Comparison of ENCODE assay signal across 8 cellular contexts in genomic region chr12:15322164-15323054, GRCh38. TPM values are rescaled to one million over a fixed set of nuclear protein-coding genes. Genes with fewer than 3 reads are reported as not detected.
DNase-seq lines count a peak whose midpoint lies in the region; ATAC-seq and TF ChIP-seq lines count a peak whose summit lies in the region.

TSS of gene PTPRO (plus strand) at chr12:15322508.

- TF ChIP-seq CTCF in BJ (IDR thresholded peaks at IDR 0.05; ENCODE audit: insufficient read depth, low read depth, low read length), result no peak
- no peak for TF ChIP-seq CTCF in brain microvascular endothelial cell (IDR thresholded peaks at IDR 0.05; ENCODE audit: low read depth, low read length, missing control alignments)
- TF ChIP-seq CTCF in left lung (IDR thresholded peaks at IDR 0.05), result no peak
- peak; percentile 17 for TF ChIP-seq CTCF in type B pancreatic cell (conservative IDR thresholded peaks at IDR 0.05)

- H3K27me3 ChIP-seq in BJ (ENCODE audit: control insufficient read depth, insufficient read depth, low read length) (peaks cover 17% of the 10 kb centered on the region), brain microvascular endothelial cell (replicated peaks) (peaks cover 20% of the 10 kb centered on the region), left lung (peaks cover 30 to 85% of the 10 kb centered on the region in 2 donors)

- intact Hi-C loops in left lung (cut with DNase I), result no loop called here

- no peak within 1 kb of the TSS for H3K27ac ChIP-seq in brain microvascular endothelial cell
- no peak within 1 kb of the TSS for H3K27ac ChIP-seq in left lung

- no peak for DNase-seq in BJ (ENCODE audit: low read depth)
- DNase-seq in M059J (ENCODE audit: low read depth), result peak; percentile 7
- no peak for DNase-seq in brain microvascular endothelial cell
- DNase-seq in left lung, result peak in 1 of 2 donors; percentile 68
- DNase-seq in type B pancreatic cell (ENCODE audit: extremely low spot score, unreplicated experiment), result no peak
- no peak for DNase-seq in OCI-M2 (lab: John Stamatoyannopoulos, UW; ENCODE audit: unreplicated experiment)
- DNase-seq in UCSD-AML1 (lab: John Stamatoyannopoulos, UW; ENCODE audit: unreplicated experiment), result no peak
- DNase-seq in cerebellar cortex (ENCODE audit: low spot score), result no peak

- peak within 1 kb of the TSS; percentile 81 for H3K4me3 Mint-ChIP-seq in type B pancreatic cell

- no peaks in the 10 kb centered on the region for H3K36me3 ChIP-seq in BJ (ENCODE audit: control insufficient read depth, insufficient read depth, low read length)
- no peaks in the 10 kb centered on the region for H3K36me3 ChIP-seq in brain microvascular endothelial cell (replicated peaks)
- no peaks in the 10 kb centered on the region for H3K36me3 ChIP-seq in left lung

- H3K27ac Mint-ChIP-seq in type B pancreatic cell, result no peak within 1 kb of the TSS

- peak within 1 kb of the TSS; percentile 14; the same call in 1 of the 2 replicates for H3K4me3 ChIP-seq in BJ (ENCODE audit: low read depth, low read length)
- H3K4me3 ChIP-seq in brain microvascular endothelial cell (ENCODE audit: low read depth, low read length), result peak within 1 kb of the TSS; percentile 44
- H3K4me3 ChIP-seq in left lung, result peak within 1 kb of the TSS; percentile 5 to 19

- peak; percentile 52 for ATAC-seq in left lung

- CTCF ChIA-PET in BJ (lab: Yijun Ruan, JAX), result no interaction called here

- no peaks in the 10 kb centered on the region for H3K9me3 ChIP-seq in left lung

- in situ Hi-C loops in brain microvascular endothelial cell (cut with HindIII; ENCODE audit: low pct_ligation_motif_present, low sequenced_read_pairs), result no loop called here

- peaks cover 6 to 8% of the 10 kb centered on the region in 2 donors for H3K4me1 ChIP-seq in left lung

- no peaks in the 10 kb centered on the region for H3K9me3 Mint-ChIP-seq in type B pancreatic cell

- H3K4me1 Mint-ChIP-seq in type B pancreatic cell (ENCODE audit: unreplicated experiment), result no peaks in the 10 kb centered on the region

- H3K27me3 Mint-ChIP-seq in type B pancreatic cell, result peaks cover 67% of the 10 kb centered on the region

- POLR2A ChIA-PET in BJ (lab: Charles Lee), result no interaction called here

- H3K36me3 Mint-ChIP-seq in type B pancreatic cell, result no peaks in the 10 kb centered on the region

RNA-seq across cellular contexts. Expression of gene PTPRO, which starts in this region (rescaled TPM):
- 0.23 and 0.60 TPM in 2 replicates for polyA plus RNA-seq in BJ (2011; rRNA removed)
- 0.19 and 1.6 TPM in 2 replicates for polyA minus RNA-seq in BJ (2011; rRNA and poly(A)+ RNA removed)
- total RNA-seq in M059J (2014; rRNA removed; shearing (Covaris generic)), result 0.02 and 0.32 TPM in 2 replicates
- total RNA-seq in left lung (10 to 100 TPM in 1 of 2 donors, 1 to 10 TPM in 1; 6.3 to 11.9 TPM), type B pancreatic cell (ENCODE audit: low replicate concordance) (7.8 and 31.8 TPM in 2 replicates)

Comparison
In these comparisons a context has a peak if more than half of its experiments do, and no peak if none do; other contexts are left out.
1. Peak in DNase-seq in M059J; RNA of the gene not detected or under 1 TPM.